ENCODE assay signal across 11 cellular contexts in the genomic region with DNA sequence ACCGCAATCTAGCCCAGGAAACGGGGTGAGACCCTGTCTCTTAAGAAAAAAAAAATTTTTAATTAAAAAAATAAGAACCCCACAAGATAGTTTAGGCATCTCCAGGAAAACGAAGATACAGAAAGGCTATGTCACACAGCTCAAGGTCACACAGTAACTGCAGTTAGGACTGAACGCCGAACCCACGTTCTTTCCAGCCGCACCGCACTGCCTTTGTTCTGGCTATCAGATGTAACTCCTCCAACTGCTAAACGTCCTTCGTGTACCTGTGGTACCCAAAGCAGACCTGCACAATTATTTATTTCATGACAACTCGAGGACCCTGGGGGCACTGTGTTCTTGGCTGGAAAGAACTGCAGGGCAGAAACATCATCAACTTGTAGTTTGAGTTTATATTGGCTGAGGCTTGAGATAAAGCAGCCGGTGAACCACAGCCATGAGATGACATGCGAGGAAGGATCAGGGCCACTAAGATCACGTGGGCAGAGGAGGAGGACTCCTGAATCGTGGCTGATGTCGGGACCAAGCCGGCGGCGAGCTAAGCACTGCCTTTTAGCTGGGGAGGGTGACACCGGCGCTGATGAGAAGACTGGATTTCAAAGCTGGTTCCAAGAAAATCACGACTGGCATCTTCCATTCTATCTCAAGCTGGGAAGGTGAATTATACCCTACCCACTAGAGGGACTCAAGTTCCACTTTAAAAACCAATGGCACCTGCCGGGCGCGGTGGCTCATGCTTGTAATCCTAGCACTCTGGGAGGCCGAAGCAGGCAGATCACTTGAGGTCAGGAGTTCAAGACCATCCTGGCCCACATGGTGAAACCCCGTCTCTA. TPM values are rescaled to one million over a fixed set of nuclear protein-coding genes. Genes with fewer than 3 reads are reported as not detected.
A peak's percentile ranks its signal among the peaks of the same experiment; 100 is the strongest.
DNase-seq lines count a peak whose midpoint lies in the region; TF ChIP-seq lines count a peak whose summit lies in the region.
"Had no signal": no experiment of that assay in that cellular context is flagged by ENCODE, and none has a peak within 500 bp of the region (broad histone marks: within the 10 kb centered on the region; RNA-seq: fewer than 3 reads in every experiment).

No MANE protein-coding gene starts in this region.

- H3K9me3 ChIP-seq in endodermal cell (ENCODE audit: control insufficient read depth, low read length), result no peaks in the 10 kb centered on the region

- H3K4me1 Mint-ChIP-seq in endodermal cell (no peaks in the 10 kb centered on the region), mesothelial cell of epicardium (peaks cover 3% of the 10 kb centered on the region)
- H3K4me1 Mint-ChIP-seq: central memory CD8-positive, alpha-beta T cell had no signal

- no peak overlapping the region for H3K9ac ChIP-seq in endodermal cell (ENCODE audit: extremely low read depth, low read length, poor library complexity, severe bottlenecking)

- H3K27ac Mint-ChIP-seq in endodermal cell (peak overlapping the region; percentile 23), mesothelial cell of epicardium (no peak overlapping the region)

- intact Hi-C loops in posterior vena cava (cut with DNase I), result no loop called here

- DNase-seq in NCI-H146 (lab: John Stamatoyannopoulos, UW) (peak; percentile 37), NCI-H146 treated with DMSO at 0.1 percent for 48 hours (lab: John Stamatoyannopoulos, UW; ENCODE audit: unreplicated experiment) (no peak), NCI-H1694 treated with DMSO at 0.1 percent for 48 hours (lab: John Stamatoyannopoulos, UW) (peak; percentile 47), endodermal cell (peak; percentile 76), posterior vena cava (ENCODE audit: low spot score) (peak; percentile 74), SHP77 treated with DMSO at 0.1 percent for 48 hours (lab: John Stamatoyannopoulos, UW) (no peak), mesothelial cell of epicardium (ENCODE audit: low spot score in 2 of 2, unreplicated experiment in 2 of 2) (no peak), Ammon's horn (ENCODE audit: low spot score) (no peak)
- DNase-seq: naive B cell; stimulated activated CD4-positive, alpha-beta T cell treated with anti-CD3 and anti-CD28 coated beads, Interleukin-4, amount 100 ng/mL, for 4 hours had no signal

- peaks cover 68% of the 10 kb centered on the region for H3K36me3 Mint-ChIP-seq in endodermal cell (ENCODE audit: low read depth)
- H3K36me3 Mint-ChIP-seq in mesothelial cell of epicardium, result peaks cover 19% of the 10 kb centered on the region

- no peaks in the 10 kb centered on the region for H3K27me3 ChIP-seq in endodermal cell (ENCODE audit: control insufficient read depth, insufficient read depth, low read length, poor library complexity, severe bottlenecking)

- H3K27me3 Mint-ChIP-seq in endodermal cell (ENCODE audit: insufficient read depth) (no peaks in the 10 kb centered on the region), mesothelial cell of epicardium (ENCODE audit: low read depth) (no peaks in the 10 kb centered on the region)
- H3K27me3 Mint-ChIP-seq: central memory CD8-positive, alpha-beta T cell; naive B cell had no signal

- no peak overlapping the region for H3K27ac ChIP-seq in endodermal cell (ENCODE audit: low read depth, low read length)

- no peaks in the 10 kb centered on the region for H3K4me1 ChIP-seq in endodermal cell (ENCODE audit: control insufficient read depth, insufficient read depth, low read length)

- peaks cover 57% of the 10 kb centered on the region for H3K36me3 ChIP-seq in endodermal cell (ENCODE audit: control insufficient read depth, insufficient read depth, low read length)

- H3K9me3 Mint-ChIP-seq in endodermal cell (no peaks in the 10 kb centered on the region), mesothelial cell of epicardium (no peaks in the 10 kb centered on the region)
- H3K9me3 Mint-ChIP-seq: central memory CD8-positive, alpha-beta T cell; naive B cell had no signal

- H3K4me3 Mint-ChIP-seq in endodermal cell (no peak overlapping the region), mesothelial cell of epicardium (no peak overlapping the region)
- H3K4me3 Mint-ChIP-seq: central memory CD8-positive, alpha-beta T cell; naive B cell had no signal

- 90 to 93% methylated on average over 25 to 27 of the region's 27 CpGs for WGBS in endodermal cell (ENCODE audit: insufficient coverage in 1 of 2, insufficient read length in 1 of 2), 2 experiments

- TF ChIP-seq CTCF in endodermal cell (conservative IDR thresholded peaks at IDR 0.05), result peak; percentile 64
- TF ChIP-seq CTCF in mesothelial cell of epicardium (IDR thresholded peaks at IDR 0.05; ENCODE audit: unreplicated experiment), result no peak

- no peak overlapping the region for H3K4me3 ChIP-seq in endodermal cell (ENCODE audit: low read length)

RNA-seq across cellular contexts. Expression of a gene that starts 20.7 kb away (rescaled TPM):
- total RNA-seq in endodermal cell (10 to 100 TPM; 25.3 to 30.2 TPM), posterior vena cava (10 to 100 TPM; 26.0 to 27.2 TPM), mesothelial cell of epicardium (47.5 to 49.1 TPM (median 48.3 TPM) in 3 replicates)
- polyA plus RNA-seq in endodermal cell (2013, experiment 1 of 2), result 19.1 TPM
- 20.1 TPM for polyA plus RNA-seq in endodermal cell (2013, experiment 2 of 2)

Comparison
In these comparisons a context has a peak if more than half of its experiments do, and no peak if none do; other contexts are left out.
1. DNase-seq: peak in NCI-H146 (single experiment), NCI-H1694 treated with DMSO at 0.1 percent for 48 hours (single experiment), endodermal cell (single experiment) and posterior vena cava (single experiment); none in NCI-H146 treated with DMSO at 0.1 percent for 48 hours (single experiment), SHP77 treated with DMSO at 0.1 percent for 48 hours (single experiment), mesothelial cell of epicardium (0 of 2) and Ammon's horn (single experiment).